Comparison of ENCODE assay signal across 1 cellular context in the genomic region with DNA sequence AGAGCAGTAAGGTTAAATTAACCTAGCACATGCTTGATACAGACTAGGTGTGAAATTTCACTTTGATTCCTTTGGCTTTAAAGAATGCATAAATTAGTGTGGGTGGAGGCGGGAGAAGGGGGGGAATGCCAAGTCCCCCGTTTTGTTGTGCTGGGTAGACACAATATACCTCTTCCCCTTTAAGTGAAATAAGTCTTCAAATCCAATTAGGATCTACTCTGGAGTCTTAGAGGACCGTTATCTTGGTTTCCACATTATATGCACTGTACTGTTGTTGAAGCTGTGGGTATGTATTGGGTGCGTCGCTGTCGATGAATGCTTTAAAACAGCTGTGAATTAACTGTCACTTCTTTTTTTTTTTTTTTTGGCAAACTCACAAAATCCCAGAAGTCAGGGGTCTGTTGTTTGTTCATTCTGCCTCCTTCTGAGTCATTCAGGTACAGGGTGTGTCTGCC.
TF ChIP-seq lines count a peak whose summit lies in the region.

No MANE protein-coding gene starts in this region.

TF ChIP-seq in GM12878, 131 proteins besides CTCF, POLR2A, EP300 and RAD21 (continued from another document):
- peak; percentile 80 for TF ChIP-seq ZNF384 (IDR thresholded peaks at IDR 0.05; ENCODE audit: borderline replicate concordance, low read depth, low read length)
- TF ChIP-seq RUNX3 (IDR thresholded peaks at IDR 0.05; ENCODE audit: low read length), result peak; percentile 78
- TF ChIP-seq GABPA (IDR thresholded peaks at IDR 0.05; ENCODE audit: low read depth), result peak; percentile 63
- no peak for TF ChIP-seq TCF7 (IDR thresholded peaks at IDR 0.05; ENCODE audit: borderline replicate concordance)
- no peak for TF ChIP-seq EED (IDR thresholded peaks at IDR 0.05; ENCODE audit: low read depth)
- peak; percentile 96 for TF ChIP-seq JUNB (IDR thresholded peaks at IDR 0.05)
- peak; percentile 63; the same call in 1 of the 2 replicates for TF ChIP-seq MEF2A (IDR thresholded peaks at IDR 0.05; ENCODE audit: insufficient read depth, low read depth, low read length)
- peak; percentile 94; the same call in 1 of the 2 replicates for TF ChIP-seq NFIC (IDR thresholded peaks at IDR 0.05; ENCODE audit: low read depth, low read length)
- 0 out of 3 replicates have a peak, but pooled peaks have one; percentile 35 for TF ChIP-seq POU2F2 (IDR thresholded peaks at IDR 0.05; ENCODE audit: borderline replicate concordance, low read depth, low read length)
- peak; percentile 94; the same call in 1 of the 2 replicates for TF ChIP-seq MTA3 (IDR thresholded peaks at IDR 0.05; ENCODE audit: borderline replicate concordance, low read length)
TF ChIP-seq in GM12878: peak in this region for 13.
